In genomic region chr11:117985953-117986887, GRCh38 we compare ENCODE assay signal across 1 cellular context.
A peak's percentile ranks its signal among the peaks of the same experiment; 100 is the strongest.
TF ChIP-seq lines count a peak whose summit lies in the region.

IL10RA (plus strand) TSS chr11:117986394; CDS start chr11:117986468, 74 bp downstream.

TF ChIP-seq in WTC11, 78 proteins besides CTCF, POLR2A, EP300 and RAD21 (continued from another document):
- peak; percentile 86 for TF ChIP-seq HMGXB4 (CRISPR knock-in tag; IDR thresholded peaks at IDR 0.05)
- TF ChIP-seq ZNF281 (CRISPR knock-in tag; IDR thresholded peaks at IDR 0.05): 0 out of 2 replicates have a peak, but pooled peaks have one; percentile 82
- peak; percentile 69; the same call in 1 of the 2 replicates for TF ChIP-seq ZBTB21 (CRISPR knock-in tag; IDR thresholded peaks at IDR 0.05; ENCODE audit: borderline replicate concordance)
- no peak for TF ChIP-seq ZNF671 (CRISPR knock-in tag; IDR thresholded peaks at IDR 0.05)
- peak; percentile 93 for TF ChIP-seq ZNF232 (CRISPR knock-in tag; IDR thresholded peaks at IDR 0.05)
- TF ChIP-seq SMAD3 (CRISPR knock-in tag; IDR thresholded peaks at IDR 0.05; ENCODE audit: borderline replicate concordance): peak; percentile 80; the same call in 1 of the 2 replicates
- TF ChIP-seq IRF1 (CRISPR knock-in tag; IDR thresholded peaks at IDR 0.05): peak; percentile 60; the same call in 1 of the 2 replicates
- TF ChIP-seq GRHL2 (CRISPR knock-in tag; IDR thresholded peaks at IDR 0.05; ENCODE audit: insufficient replicate concordance, severe bottlenecking): no peak
- TF ChIP-seq E2F5 (CRISPR knock-in tag; IDR thresholded peaks at IDR 0.05): peak; percentile 60; the same call in 1 of the 2 replicates
- no peak for TF ChIP-seq ZNF425 (CRISPR knock-in tag; conservative IDR thresholded peaks at IDR 0.05)
- no peak for TF ChIP-seq IRF2 (CRISPR knock-in tag; IDR thresholded peaks at IDR 0.05; ENCODE audit: borderline replicate concordance, low read depth)
- TF ChIP-seq STAT6 (CRISPR knock-in tag; conservative IDR thresholded peaks at IDR 0.05; ENCODE audit: low read depth): no peak
- TF ChIP-seq ESRRA (CRISPR knock-in tag; IDR thresholded peaks at IDR 0.05; ENCODE audit: borderline replicate concordance): peak; percentile 78; the same call in 1 of the 2 replicates
- peak; percentile 89 for TF ChIP-seq MAX (CRISPR knock-in tag; IDR thresholded peaks at IDR 0.05)
- TF ChIP-seq USF1 (CRISPR knock-in tag; IDR thresholded peaks at IDR 0.05): no peak
- TF ChIP-seq RELA (CRISPR knock-in tag; IDR thresholded peaks at IDR 0.05; ENCODE audit: borderline replicate concordance): peak; percentile 86; the same call in 1 of the 2 replicates
- TF ChIP-seq ZNF263 (CRISPR knock-in tag; IDR thresholded peaks at IDR 0.05; ENCODE audit: low read depth): no peak
- peak; percentile 95 for TF ChIP-seq FOXP1 (CRISPR knock-in tag; IDR thresholded peaks at IDR 0.05; ENCODE audit: borderline replicate concordance)
- no peak for TF ChIP-seq TEAD1 (CRISPR knock-in tag; IDR thresholded peaks at IDR 0.05)
- peak; percentile 90; the same call in 1 of the 2 replicates for TF ChIP-seq CREM (CRISPR knock-in tag; IDR thresholded peaks at IDR 0.05)
- no peak; the same call in 1 of the 2 replicates for TF ChIP-seq ZNF423 (CRISPR knock-in tag; IDR thresholded peaks at IDR 0.05)
- peak; percentile 93 for TF ChIP-seq ETV6 (CRISPR knock-in tag; IDR thresholded peaks at IDR 0.05)
- TF ChIP-seq NR1H2 (CRISPR knock-in tag; IDR thresholded peaks at IDR 0.05): no peak
- TF ChIP-seq TCF7 (CRISPR knock-in tag; IDR thresholded peaks at IDR 0.05; ENCODE audit: low read depth): peak; percentile 82; the same call in 1 of the 2 replicates
- TF ChIP-seq ZNF219 (CRISPR knock-in tag; IDR thresholded peaks at IDR 0.05; ENCODE audit: borderline replicate concordance): no peak
- TF ChIP-seq FOXJ3 (CRISPR knock-in tag; IDR thresholded peaks at IDR 0.05; ENCODE audit: borderline replicate concordance): no peak
- TF ChIP-seq ZNF512 (CRISPR knock-in tag; IDR thresholded peaks at IDR 0.05; ENCODE audit: borderline replicate concordance): no peak
- TF ChIP-seq MYBL2 (CRISPR knock-in tag; IDR thresholded peaks at IDR 0.05): peak; percentile 56; the same call in 1 of the 2 replicates
- TF ChIP-seq ZBTB43 (CRISPR knock-in tag; IDR thresholded peaks at IDR 0.05): no peak
- 0 out of 2 replicates have a peak, but pooled peaks have one; percentile 70 for TF ChIP-seq KAT7 (CRISPR knock-in tag; IDR thresholded peaks at IDR 0.05; ENCODE audit: borderline replicate concordance)
- TF ChIP-seq HMGA2 (CRISPR knock-in tag; IDR thresholded peaks at IDR 0.05): 0 out of 2 replicates have a peak, but pooled peaks have one; percentile 2
- 0 out of 2 replicates have a peak, but pooled peaks have one; percentile 47 for TF ChIP-seq CREB1 (CRISPR knock-in tag; IDR thresholded peaks at IDR 0.05)
- TF ChIP-seq NR2C2 (CRISPR knock-in tag; IDR thresholded peaks at IDR 0.05): no peak; the same call in 1 of the 2 replicates
- TF ChIP-seq ZNF138 (CRISPR knock-in tag; conservative IDR thresholded peaks at IDR 0.05): no peak
- TF ChIP-seq PRDM15 (CRISPR knock-in tag; IDR thresholded peaks at IDR 0.05): peak; percentile 26
TF ChIP-seq in WTC11: peak in this region for 25.
